ENCODE assay signal across 9 cellular contexts in the genomic region with DNA sequence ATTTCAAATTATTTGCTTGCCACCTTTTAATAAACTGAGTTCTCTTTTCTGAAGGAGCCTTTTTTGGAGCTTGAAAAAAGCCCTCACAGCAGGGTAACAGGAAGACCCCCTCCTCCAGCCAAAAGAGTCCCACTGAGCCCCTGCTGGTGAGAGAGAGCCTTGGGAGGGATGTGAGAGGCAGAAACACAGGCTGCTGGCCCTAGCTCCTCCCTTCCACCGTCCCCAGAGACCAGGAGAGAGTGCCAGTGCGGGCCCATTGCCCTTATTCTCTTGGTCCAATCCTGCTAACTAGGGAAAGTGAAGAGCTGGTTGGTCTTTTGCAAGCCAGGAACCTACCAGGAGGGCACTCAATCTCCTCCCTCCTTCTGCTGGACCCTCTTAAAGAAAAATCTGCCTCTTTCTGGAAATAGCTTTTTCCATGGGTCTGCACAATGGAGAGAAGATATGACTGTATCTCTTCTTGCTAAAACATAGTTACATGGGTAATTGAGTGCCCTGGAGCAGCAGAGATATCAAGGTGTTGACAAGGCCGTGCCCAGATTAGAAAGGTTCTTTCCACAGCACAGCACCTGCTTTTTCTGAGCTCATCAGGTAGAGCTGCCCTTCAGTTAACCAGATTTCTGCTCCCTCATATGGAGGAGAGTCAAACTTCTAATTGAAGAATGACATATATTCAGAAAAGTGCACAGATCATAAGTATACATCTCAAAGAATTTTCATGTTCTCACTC.
A peak's percentile ranks its signal among the peaks of the same experiment; 100 is the strongest.
DNase-seq lines count a peak whose midpoint lies in the region; ATAC-seq and TF ChIP-seq lines count a peak whose summit lies in the region.
"Had no signal": no experiment of that assay in that cellular context is flagged by ENCODE, and none has a peak within 500 bp of the region (broad histone marks: within the 10 kb centered on the region; RNA-seq: fewer than 3 reads in every experiment).

No MANE protein-coding gene starts in this region.

- no peaks in the 10 kb centered on the region for H3K27me3 Mint-ChIP-seq in activated CD8-positive, alpha-beta memory T cell treated with anti-CD3 and anti-CD28 coated beads, Interleukin-2, amount 10 ng/mL, durations not matched to agents 7 days and 5 days
- no peaks in the 10 kb centered on the region for H3K27me3 Mint-ChIP-seq in MCF 10A (ENCODE audit: insufficient read depth, unreplicated experiment)

- peaks cover 15% of the 10 kb centered on the region for H3K36me3 Mint-ChIP-seq in activated CD8-positive, alpha-beta memory T cell treated with anti-CD3 and anti-CD28 coated beads, Interleukin-2, amount 10 ng/mL, durations not matched to agents 7 days and 5 days
- peaks cover 4% of the 10 kb centered on the region for H3K36me3 Mint-ChIP-seq in MCF 10A (ENCODE audit: insufficient read depth, unreplicated experiment)

- H3K27ac Mint-ChIP-seq in activated CD8-positive, alpha-beta memory T cell treated with anti-CD3 and anti-CD28 coated beads, Interleukin-2, amount 10 ng/mL, durations not matched to agents 7 days and 5 days, result peak overlapping the region; percentile 87
- H3K27ac Mint-ChIP-seq in MCF 10A (ENCODE audit: low read depth, unreplicated experiment), result no peak overlapping the region

- H3K9me3 Mint-ChIP-seq in activated CD8-positive, alpha-beta memory T cell treated with anti-CD3 and anti-CD28 coated beads, Interleukin-2, amount 10 ng/mL, durations not matched to agents 7 days and 5 days (ENCODE audit: low read depth), result no peaks in the 10 kb centered on the region
- no peaks in the 10 kb centered on the region for H3K9me3 Mint-ChIP-seq in MCF 10A (ENCODE audit: unreplicated experiment)

- no peaks in the 10 kb centered on the region for H3K9me3 ChIP-seq in SJCRH30 (replicated peaks)
- no peaks in the 10 kb centered on the region for H3K9me3 ChIP-seq in thoracic aorta

- H3K27ac ChIP-seq in SJCRH30, result peak overlapping the region; percentile 47; the same call in 1 of the 2 replicates
- H3K27ac ChIP-seq in thoracic aorta, result peak overlapping the region; percentile 45 to 61

- ATAC-seq in activated CD8-positive, alpha-beta memory T cell treated with anti-CD3 and anti-CD28 coated beads, Interleukin-2, amount 10 ng/mL, durations not matched to agents 7 days and 5 days, result no peak
- peak; percentile 80 for ATAC-seq in left ventricle myocardium superior
- ATAC-seq in thoracic aorta (ENCODE audit: insufficient number of reproducible peaks, low FRiP score, low read depth), result no peak
- ATAC-seq in HG03521 (IDR thresholded peaks at IDR 0.05; ENCODE audit: unreplicated experiment), result no peak

- H3K36me3 ChIP-seq in SJCRH30 (peaks cover 2% of the 10 kb centered on the region; the same call in 1 of the 2 replicates), thoracic aorta (no peaks in the 10 kb centered on the region)

- H3K27me3 ChIP-seq in SJCRH30 (no peaks in the 10 kb centered on the region), thoracic aorta (replicated peaks; ENCODE audit: insufficient read depth) (no peaks in the 10 kb centered on the region)

- peaks cover 41% of the 10 kb centered on the region for H3K4me1 Mint-ChIP-seq in activated CD8-positive, alpha-beta memory T cell treated with anti-CD3 and anti-CD28 coated beads, Interleukin-2, amount 10 ng/mL, durations not matched to agents 7 days and 5 days
- H3K4me1 Mint-ChIP-seq in MCF 10A (ENCODE audit: insufficient read depth, unreplicated experiment), result peaks cover 15% of the 10 kb centered on the region

- POLR2A ChIA-PET in MCF 10A (lab: Yijun Ruan, JAX), result interaction anchor here (1.3 kb wide), 1 partner anchor 114 kb away, joined by 3 read pairs; the partner anchor contains the start of gene LRCH1

- intact Hi-C loops in left ventricle myocardium superior (cut with micrococcal nuclease) (no loop called here), MCF 10A (cut with micrococcal nuclease) (no loop called here)

- H3K4me3 Mint-ChIP-seq in activated CD8-positive, alpha-beta memory T cell treated with anti-CD3 and anti-CD28 coated beads, Interleukin-2, amount 10 ng/mL, durations not matched to agents 7 days and 5 days, result peak overlapping the region; percentile 65
- no peak overlapping the region for H3K4me3 Mint-ChIP-seq in MCF 10A (ENCODE audit: unreplicated experiment)

- DNase-seq in activated CD8-positive, alpha-beta memory T cell treated with anti-CD3 and anti-CD28 coated beads, Interleukin-2, amount 10 ng/mL, durations not matched to agents 7 days and 5 days, result no peak
- no peak for DNase-seq in activated CD8-positive, alpha-beta memory T cell treated with anti-CD3 and anti-CD28 coated beads, Interleukin-2, amount 50 U/mL, for 48 hours
- peak in 1 of 2 experiments; percentile 26 for DNase-seq in SJCRH30
- DNase-seq in left ventricle myocardium superior, result peak; percentile 45
- DNase-seq in thoracic aorta (ENCODE audit: low spot score), result no peak
- no peak for DNase-seq in epidermal melanocyte (ENCODE audit: insufficient read length, low spot score)
- no peak for DNase-seq in MCF 10A (ENCODE audit: unreplicated experiment)
- DNase-seq: stimulated activated CD4-positive, alpha-beta T cell treated with anti-CD3 and anti-CD28 coated beads, Interleukin-4, amount 100 ng/mL, for 4 hours had no signal

- no peak for TF ChIP-seq CTCF in thoracic aorta (IDR thresholded peaks at IDR 0.05)
- no peak for TF ChIP-seq CTCF in MCF 10A (IDR thresholded peaks at IDR 0.05; ENCODE audit: unreplicated experiment)

- no peak overlapping the region for H3K4me3 ChIP-seq in SJCRH30
- H3K4me3 ChIP-seq in thoracic aorta, result peak overlapping the region; percentile 27

- H3K4me1 ChIP-seq in SJCRH30, result peaks cover 32% of the 10 kb centered on the region
- H3K4me1 ChIP-seq in thoracic aorta (ENCODE audit: control insufficient read depth in 1 of 2, low read depth in 2 of 2), result peaks cover 30 to 49% of the 10 kb centered on the region in 2 donors

- BruUV-seq in MCF 10A (replicated peaks; lab: Mats Ljungman, UMichigan), result no TSS peak

- CTCF ChIA-PET in activated CD8-positive, alpha-beta memory T cell treated with anti-CD3 and anti-CD28 coated beads, Interleukin-2, amount 10 ng/mL, durations not matched to agents 7 days and 5 days (lab: Charles Lee), result interaction anchor here (0.6 to 0.9 kb wide), 2 partner anchors 115 to 173 kb away, joined by 3 to 4 read pairs; no protein-coding TSS in a partner anchor
- CTCF ChIA-PET in MCF 10A (lab: Yijun Ruan, JAX), result interaction anchor here (0.6 kb wide), 1 partner anchor 153 kb away, joined by 3 read pairs; no protein-coding TSS in a partner anchor
